9 cellular contexts compared by ENCODE assay signal in genomic region chr9:21070171-21070571, GRCh38. TPM values are rescaled to one million over a fixed set of nuclear protein-coding genes. Genes with fewer than 3 reads are reported as not detected.
DNase-seq lines count a peak whose midpoint lies in the region; ATAC-seq, FAIRE-seq and TF ChIP-seq lines count a peak whose summit lies in the region.
"Had no signal": no experiment of that assay in that cellular context is flagged by ENCODE, and none has a peak within 500 bp of the region (broad histone marks: within the 10 kb centered on the region; RNA-seq: fewer than 3 reads in every experiment).

No MANE protein-coding gene starts in this region.

- intact Hi-C loops in GM12878 (cut with micrococcal nuclease; ENCODE audit: unreplicated experiment), result no loop called here

- H3K4me1 ChIP-seq in GM12878 (ENCODE audit: control insufficient read depth, insufficient read depth, low read length), result no peaks in the 10 kb centered on the region
- H3K4me1 ChIP-seq in subcutaneous abdominal adipose tissue (ENCODE audit: control insufficient read depth in 5 of 5, insufficient read depth in 5 of 5, low read length in 5 of 5), result peaks cover 3 to 16% (median 5%) of the 10 kb centered on the region in 5 donors

- H3K27me3 Mint-ChIP-seq in T-helper 2 cell treated with Interferon-gamma antibody and Interleukin-4, amounts not matched to agents 5 μg/mL and 100 μg/mL, for 36 hours (ENCODE audit: low read depth), result peaks cover 13% of the 10 kb centered on the region

- H3K9me3 ChIP-seq in GM12878 (replicated peaks; ENCODE audit: control insufficient read depth, insufficient read depth, low read length), result no peaks in the 10 kb centered on the region
- H3K9me3 ChIP-seq in subcutaneous abdominal adipose tissue (ENCODE audit: control insufficient read depth in 5 of 5, low read length in 5 of 5), result no peaks in the 10 kb centered on the region

- no peaks in the 10 kb centered on the region for H3K36me3 ChIP-seq in GM12878 (ENCODE audit: control insufficient read depth in 2 of 2, insufficient read depth in 2 of 2, low read length in 1 of 2)
- no peaks in the 10 kb centered on the region for H3K36me3 ChIP-seq in subcutaneous abdominal adipose tissue (ENCODE audit: control insufficient read depth in 5 of 5, insufficient read depth in 5 of 5, low read length in 5 of 5)

- ATAC-seq in HG02885 (IDR thresholded peaks at IDR 0.05; ENCODE audit: poor library complexity, unreplicated experiment) (peak; percentile 50), GM12878 (peak; percentile 44; the same call in 1 of the 3 replicates), HG02610 (IDR thresholded peaks at IDR 0.05; ENCODE audit: unreplicated experiment) (no peak)

- in situ Hi-C loops in GM12878 (cut with MboI), result no loop called here

- no peaks in the 10 kb centered on the region for H4K20me1 ChIP-seq in GM12878 (ENCODE audit: control insufficient read depth, insufficient read depth)

- no peak overlapping the region for H3K4me3 Mint-ChIP-seq in T-helper 2 cell treated with Interferon-gamma antibody and Interleukin-4, amounts not matched to agents 5 μg/mL and 100 μg/mL, for 36 hours

- no peak overlapping the region for H3K4me3 ChIP-seq in GM12878
- H3K4me3 ChIP-seq in subcutaneous abdominal adipose tissue (ENCODE audit: low read depth in 1 of 5, low read length in 5 of 5), result peak overlapping the region; percentile 41 to 67 (median 57)

- no peak for TF ChIP-seq EP300 in GM12878 (IDR thresholded peaks at IDR 0.05; ENCODE audit: borderline replicate concordance in 1 of 2, control insufficient read depth in 1 of 2, low read depth in 2 of 2, low read length in 2 of 2)

- DNase-seq in GM12878 (ENCODE audit: low read depth, low spot score), result no peak
- peak; percentile 68 for DNase-seq in islet precursor cell
- DNase-seq in NCI-H1930 (lab: John Stamatoyannopoulos, UW), result no peak
- no peak for DNase-seq in T-helper 2 cell treated with Interferon-gamma antibody and Interleukin-4, amounts not matched to agents 5 μg/mL and 100 μg/mL, for 36 hours (ENCODE audit: low spot score)
- no peak for DNase-seq in NCI-H2196 treated with DMSO at 0.1 percent for 48 hours (lab: John Stamatoyannopoulos, UW; ENCODE audit: unreplicated experiment)

- H3K27ac ChIP-seq in GM12878 (ENCODE audit: control insufficient read depth, insufficient read depth) (no peak overlapping the region), subcutaneous abdominal adipose tissue (ENCODE audit: low read depth, low read length) (peak overlapping the region; percentile 51)

- no peak for TF ChIP-seq CTCF in GM12878 (IDR thresholded peaks at IDR 0.05 in 2 of 3, conservative IDR thresholded peaks at IDR 0.05 in 1 of 3; ENCODE audit: control insufficient read depth in 2 of 3, extremely low read depth in 1 of 3, insufficient read depth in 1 of 3, low read depth in 3 of 3, low read length in 3 of 3)

- SMC1A ChIA-PET in GM12878 (lab: Charles Lee; ENCODE audit: uncharacterized antibody, unreplicated experiment), result no interaction called here

- H3K4me1 Mint-ChIP-seq in T-helper 2 cell treated with Interferon-gamma antibody and Interleukin-4, amounts not matched to agents 5 μg/mL and 100 μg/mL, for 36 hours (ENCODE audit: low read depth), result no peaks in the 10 kb centered on the region

- H3K27ac Mint-ChIP-seq in T-helper 2 cell treated with Interferon-gamma antibody and Interleukin-4, amounts not matched to agents 5 μg/mL and 100 μg/mL, for 36 hours, result no peak overlapping the region

- no TSS peak for BruUV-seq in GM12878 (replicated peaks; lab: Mats Ljungman, UMichigan)

- no peaks in the 10 kb centered on the region for H3K79me2 ChIP-seq in GM12878 (ENCODE audit: control insufficient read depth, insufficient read depth, low read length)

- H3K9ac ChIP-seq in GM12878 (ENCODE audit: control insufficient read depth, insufficient read depth, low read length), result no peak overlapping the region
- H3K9ac ChIP-seq in subcutaneous abdominal adipose tissue (ENCODE audit: low read length in 5 of 5), result peak overlapping the region in 1 of 5 donors; percentile 21

- RAD21 ChIA-PET in GM12878 (lab: Charles Lee; ENCODE audit: unreplicated experiment), result no interaction called here

- CTCF ChIA-PET in GM12878 (lab: Yijun Ruan, JAX), result no interaction called here

- H3K9me3 Mint-ChIP-seq in T-helper 2 cell treated with Interferon-gamma antibody and Interleukin-4, amounts not matched to agents 5 μg/mL and 100 μg/mL, for 36 hours, result no peaks in the 10 kb centered on the region

- 55% methylated on average over 4 of the region's 4 CpGs for WGBS in GM12878 (ENCODE audit: insufficient coverage, insufficient replicate concordance, low lambda C conversion rate, missing lambda C conversion rate)

- FAIRE-seq in GM12878 (lab: Jason Lieb, UNC), result no peak

- H3K27me3 ChIP-seq in GM12878 (replicated peaks in 1 of 2; ENCODE audit: control insufficient read depth in 2 of 2, insufficient read depth in 2 of 2, low read length in 1 of 2) (no peaks in the 10 kb centered on the region), subcutaneous abdominal adipose tissue (ENCODE audit: control insufficient read depth in 5 of 5, insufficient read depth in 4 of 5, low read length in 5 of 5) (no peaks in the 10 kb centered on the region)

- TF ChIP-seq POLR2A in GM12878 (IDR thresholded peaks at IDR 0.05; ENCODE audit: low read depth, low read length), result no peak

- TF ChIP-seq RAD21 in GM12878 (IDR thresholded peaks at IDR 0.05; ENCODE audit: insufficient read depth, low read depth, low read length), result no peak

- POLR2A ChIA-PET in GM12878 (lab: Charles Lee), result no interaction called here

- no peak overlapping the region for H2AFZ ChIP-seq in GM12878 (ENCODE audit: control insufficient read depth, low read depth, low read length)

- H3K36me3 Mint-ChIP-seq in T-helper 2 cell treated with Interferon-gamma antibody and Interleukin-4, amounts not matched to agents 5 μg/mL and 100 μg/mL, for 36 hours (ENCODE audit: low read depth), result no peaks in the 10 kb centered on the region

- H3K4me2 ChIP-seq in GM12878 (ENCODE audit: control insufficient read depth, insufficient read depth), result no peak overlapping the region

TF ChIP-seq in GM12878, 131 proteins besides CTCF, POLR2A, EP300 and RAD21:
- TF ChIP-seq POLR2AphosphoS5 (IDR thresholded peaks at IDR 0.05; ENCODE audit: low read length) (no peak), MTA2 (IDR thresholded peaks at IDR 0.05; ENCODE audit: low read depth) (no peak), IRF3 (IDR thresholded peaks at IDR 0.05) (no peak)
TF ChIP-seq in GM12878: peak in this region for 0.

RNA-seq across cellular contexts. Expression of gene IFNB1, which starts 7.6 kb away (rescaled TPM):
- total RNA-seq in GM12878 (2013; cell fraction: nucleolus; rRNA removed), result 0.69 TPM in 1 of 2 replicates, not detected in the other
- total RNA-seq in GM12878 (2014; rRNA removed), result not detected in 2 replicates
- total RNA-seq in GM12878 (2014; rRNA removed; fragmentation: Illumina TruSeq; extraction: Trizol), result 0.18 TPM in 1 of 2 replicates, not detected in the other
- total RNA-seq in GM12878 (2021), result not detected in 2 replicates
- polyA plus RNA-seq in GM12878 (2011; ENCODE audit: low read depth), result not detected
- not detected in 2 replicates for polyA plus RNA-seq in GM12878 (2011; rRNA removed)
- polyA plus RNA-seq in GM12878 (2011; cell fraction: cytosol; rRNA removed), result 0.15 TPM in 1 of 2 replicates, not detected in the other
- polyA plus RNA-seq in GM12878 (2011; cell fraction: nucleus; rRNA removed), result 0.19 TPM in 1 of 2 replicates, not detected in the other
- polyA plus RNA-seq in GM12878 (2012), result not detected in 2 replicates
- not detected in 2 replicates for polyA plus RNA-seq in GM12878 (2014; fragmentation: Illumina TruSeq; extraction: Trizol)
- not detected for polyA plus RNA-seq in GM12878 (2014; fragmentation: Nextera tagmentation; extraction: Ambion mirVana)
- not detected in 2 replicates for polyA plus RNA-seq in GM12878 (2014; rRNA removed)
- polyA plus RNA-seq in GM12878 (2016; fragmentation: Nextera tagmentation; extraction: Ambion mirVana), result not detected
- not detected in 2 replicates for polyA minus RNA-seq in GM12878 (2011; rRNA and poly(A)+ RNA removed)
- not detected in 2 replicates for polyA minus RNA-seq in GM12878 (2011; cell fraction: cytosol; rRNA and poly(A)+ RNA removed)
- polyA minus RNA-seq in GM12878 (2011; cell fraction: nucleus; rRNA and poly(A)+ RNA removed), result not detected in 2 replicates
- total RNA-seq: frontal cortex had no signal

RNA-seq across cellular contexts. Expression of gene HACD4, which starts 38.7 kb away (rescaled TPM):
- total RNA-seq in GM12878 (2013; cell fraction: nucleolus; rRNA removed), result 30.8 and 33.4 TPM in 2 replicates
- 7.5 and 9.5 TPM in 2 replicates for total RNA-seq in GM12878 (2014; rRNA removed)
- total RNA-seq in GM12878 (2014; rRNA removed; fragmentation: Illumina TruSeq; extraction: Trizol), result 7.1 and 7.2 TPM in 2 replicates
- 5.1 and 5.8 TPM in 2 replicates for total RNA-seq in GM12878 (2021)
- polyA plus RNA-seq in GM12878 (2011; ENCODE audit: low read depth), result 2.5 TPM
- polyA plus RNA-seq in GM12878 (2011; rRNA removed), result 7.6 and 10.8 TPM in 2 replicates
- polyA plus RNA-seq in GM12878 (2011; cell fraction: cytosol; rRNA removed), result 3.2 and 3.7 TPM in 2 replicates
- 3.6 and 4.5 TPM in 2 replicates for polyA plus RNA-seq in GM12878 (2011; cell fraction: nucleus; rRNA removed)
- polyA plus RNA-seq in GM12878 (2012), result 4.4 and 4.5 TPM in 2 replicates
- 7.1 and 10.3 TPM in 2 replicates for polyA plus RNA-seq in GM12878 (2014; fragmentation: Illumina TruSeq; extraction: Trizol)
- polyA plus RNA-seq in GM12878 (2014; fragmentation: Nextera tagmentation; extraction: Ambion mirVana), result 1 to 10 TPM; 3.2 to 3.3 TPM
- polyA plus RNA-seq in GM12878 (2014; rRNA removed), result 4.2 and 5.5 TPM in 2 replicates
- polyA plus RNA-seq in GM12878 (2016; fragmentation: Nextera tagmentation; extraction: Ambion mirVana), result 1 to 10 TPM; 4.7 to 4.8 TPM
- 7.9 and 8.6 TPM in 2 replicates for polyA minus RNA-seq in GM12878 (2011; rRNA and poly(A)+ RNA removed)
- 1.3 and 1.9 TPM in 2 replicates for polyA minus RNA-seq in GM12878 (2011; cell fraction: cytosol; rRNA and poly(A)+ RNA removed)
- 6.4 and 7.6 TPM in 2 replicates for polyA minus RNA-seq in GM12878 (2011; cell fraction: nucleus; rRNA and poly(A)+ RNA removed)
